8 cellular contexts compared by ENCODE assay signal in the genomic region with DNA sequence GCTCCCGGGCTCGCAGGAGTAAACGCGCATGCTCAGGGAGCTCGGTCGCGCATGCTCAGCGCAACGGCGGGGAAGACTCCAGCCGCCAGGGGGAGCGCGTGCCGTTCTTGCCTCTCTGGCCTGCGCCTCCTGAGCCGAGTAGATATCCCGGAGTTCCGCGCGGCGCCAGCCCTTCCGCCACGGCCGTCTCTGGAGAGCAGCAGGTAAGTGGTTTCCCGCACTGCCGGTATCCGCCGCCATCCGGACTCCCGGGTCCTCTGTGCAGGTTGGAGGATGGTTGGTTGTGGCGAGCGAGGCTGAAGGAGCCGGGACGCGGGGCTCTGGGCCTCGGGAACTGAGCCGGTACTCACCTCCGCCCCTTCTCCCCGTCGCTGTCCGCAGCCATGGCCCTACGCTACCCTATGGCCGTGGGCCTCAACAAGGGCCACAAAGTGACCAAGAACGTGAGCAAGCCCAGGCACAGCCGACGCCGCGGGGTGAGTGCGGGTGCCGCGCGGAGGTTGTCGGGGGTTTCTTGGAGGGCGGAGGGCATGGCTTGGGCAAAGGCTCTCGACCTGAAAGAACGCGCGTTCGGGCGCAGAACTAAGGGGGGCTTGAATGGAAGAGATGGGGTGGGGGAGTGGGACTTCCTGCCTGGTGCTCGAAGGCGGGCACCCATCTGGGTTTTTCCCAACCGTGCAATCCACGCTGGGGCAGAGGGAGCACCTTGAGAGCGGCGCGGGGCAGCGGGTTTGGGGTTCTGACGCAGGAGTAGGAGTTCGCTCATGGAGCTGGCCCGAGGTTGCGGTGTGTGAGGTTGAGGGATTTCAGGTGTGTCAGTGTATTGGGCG. TPM values are rescaled to one million over a fixed set of nuclear protein-coding genes. Genes with fewer than 3 reads are reported as not detected.
DNase-seq lines count a peak whose midpoint lies in the region; ATAC-seq and TF ChIP-seq lines count a peak whose summit lies in the region.

A gene (plus strand): TSS at position 171 of the 830 bp plus-strand sequence. CDS start 213 bp downstream, at position 384.

- peaks cover 53% of the 10 kb centered on the region for H3K36me3 Mint-ChIP-seq in dendritic cell treated with granulocyte-macrophage colony-stimulating factor and Interleukin-4, amounts not matched to agents 40 ng/mL and 50 ng/mL, for 4 days (ENCODE audit: low read depth)

- H3K4me1 Mint-ChIP-seq in dendritic cell treated with granulocyte-macrophage colony-stimulating factor and Interleukin-4, amounts not matched to agents 40 ng/mL and 50 ng/mL, for 4 days (ENCODE audit: low read depth) = peaks cover 54% of the 10 kb centered on the region

- no peaks in the 10 kb centered on the region for H3K9me3 Mint-ChIP-seq in dendritic cell treated with granulocyte-macrophage colony-stimulating factor and Interleukin-4, amounts not matched to agents 40 ng/mL and 50 ng/mL, for 4 days

- H3K4me3 Mint-ChIP-seq in dendritic cell treated with granulocyte-macrophage colony-stimulating factor and Interleukin-4, amounts not matched to agents 40 ng/mL and 50 ng/mL, for 4 days = peak within 1 kb of the TSS; percentile 96

- ATAC-seq in GM19035 (IDR thresholded peaks at IDR 0.05; ENCODE audit: unreplicated experiment) (peak; percentile 46), HG03520 (IDR thresholded peaks at IDR 0.05; ENCODE audit: unreplicated experiment) (peak; percentile 43), left lobe of liver (peak; percentile 70)

- intact Hi-C loops in dendritic cell treated with granulocyte-macrophage colony-stimulating factor and Interleukin-4, amounts not matched to agents 40 ng/mL and 50 ng/mL, for 4 days (cut with micrococcal nuclease) = loop anchor here (1.0 to 2.0 kb wide), 2 partner anchors 30 to 68 kb away; a partner anchor contains a TSS

- no peaks in the 10 kb centered on the region for H3K27me3 Mint-ChIP-seq in dendritic cell treated with granulocyte-macrophage colony-stimulating factor and Interleukin-4, amounts not matched to agents 40 ng/mL and 50 ng/mL, for 4 days

- TF ChIP-seq CTCF in AG09319 (IDR thresholded peaks at IDR 0.05; ENCODE audit: low read depth, low read length) = peak; percentile 93

- DNase-seq in AG09319 (ENCODE audit: extremely low read depth, low read depth) (peak; percentile 92), NCI-H748 (lab: John Stamatoyannopoulos, UW; ENCODE audit: unreplicated experiment) (peak; percentile 91), left lobe of liver (ENCODE audit: low spot score) (peak; percentile 99)
- DNase-seq in activated CD4-positive, alpha-beta T cell treated with anti-CD3 and anti-CD28 coated beads, Interleukin-2, amount 50 U/mL, for 24 hours (ENCODE audit: low read depth in 1 of 2, low spot score in 1 of 2) = peak; percentile 99 to 100
- DNase-seq in stimulated activated CD4-positive, alpha-beta T cell treated with anti-CD3 and anti-CD28 coated beads, Interleukin-2, amount 100 ng/mL, for 4 hours (ENCODE audit: low read depth) = peak; percentile 98

- peak within 1 kb of the TSS; percentile 98 for H3K27ac Mint-ChIP-seq in dendritic cell treated with granulocyte-macrophage colony-stimulating factor and Interleukin-4, amounts not matched to agents 40 ng/mL and 50 ng/mL, for 4 days

RNA-seq across cellular contexts. Expression of the gene that starts here (rescaled TPM):
- total RNA-seq in left lobe of liver = 241 TPM

Comparison
In these comparisons a context has a peak if more than half of its experiments do, and no peak if none do; other contexts are left out.
1. Peak in every context shown above with its lines: DNase-seq and ATAC-seq.